ENCODE assay signal across 15 cellular contexts in the genomic region with DNA sequence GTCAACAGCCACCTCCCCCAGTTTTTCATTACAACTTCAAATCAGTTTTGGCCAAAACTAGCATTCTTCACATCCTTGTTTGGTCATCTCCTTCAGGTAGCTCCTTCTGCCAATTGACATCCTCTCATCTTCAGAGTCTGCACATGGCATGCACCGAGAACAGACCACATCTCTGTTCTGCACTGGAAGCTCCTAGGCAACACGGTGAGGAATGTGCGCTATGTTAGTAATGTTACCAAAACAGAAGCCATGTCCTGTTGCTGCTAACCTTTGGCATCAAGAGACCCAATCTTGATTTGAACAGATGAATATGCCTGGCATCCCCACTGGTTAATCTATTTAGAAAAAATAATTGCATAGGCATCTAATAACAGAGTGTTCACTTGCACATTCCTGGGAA. TPM values are rescaled to one million over a fixed set of nuclear protein-coding genes. Genes with fewer than 3 reads are reported as not detected.
"Had no signal": no experiment of that assay in that cellular context is flagged by ENCODE, and none has a peak within 500 bp of the region (broad histone marks: within the 10 kb centered on the region; RNA-seq: fewer than 3 reads in every experiment).

No MANE protein-coding gene starts in this region.

- H3K4me1 ChIP-seq: body of pancreas, foreskin keratinocyte, transverse colon, vagina had no signal

- H3K27me3 Mint-ChIP-seq: activated CD4-positive, alpha-beta T cell treated with anti-CD3 and anti-CD28 coated beads, Interleukin-2, amount 10 ng/mL, durations not matched to agents 24 days and 14 days; activated T-helper 17 cell treated with anti-CD3 and anti-CD28 coated beads, Interleukin-2, amount 50 U/mL, for 72 hours; naive thymus-derived CD4-positive, alpha-beta T cell had no signal

- H3K4me3 Mint-ChIP-seq: activated CD4-positive, alpha-beta T cell treated with anti-CD3 and anti-CD28 coated beads, Interleukin-2, amount 10 ng/mL, durations not matched to agents 24 days and 14 days; activated T-helper 17 cell treated with anti-CD3 and anti-CD28 coated beads, Interleukin-2, amount 50 U/mL, for 72 hours; naive thymus-derived CD4-positive, alpha-beta T cell had no signal

- H3K27ac Mint-ChIP-seq: activated CD4-positive, alpha-beta T cell treated with anti-CD3 and anti-CD28 coated beads, Interleukin-2, amount 10 ng/mL, durations not matched to agents 24 days and 14 days had no signal

- H3K27ac ChIP-seq: body of pancreas, foreskin keratinocyte, transverse colon, vagina had no signal

- H3K9me3 Mint-ChIP-seq: activated CD4-positive, alpha-beta T cell treated with anti-CD3 and anti-CD28 coated beads, Interleukin-2, amount 10 ng/mL, durations not matched to agents 24 days and 14 days; activated T-helper 17 cell treated with anti-CD3 and anti-CD28 coated beads, Interleukin-2, amount 50 U/mL, for 72 hours; naive thymus-derived CD4-positive, alpha-beta T cell had no signal

- FAIRE-seq: small intestine had no signal

- H3K9me3 ChIP-seq: body of pancreas, transverse colon, vagina had no signal

- DNase-seq: activated CD4-positive, alpha-beta T cell treated with anti-CD3 and anti-CD28 coated beads, Interleukin-2, amount 10 ng/mL, durations not matched to agents 24 days and 14 days; activated CD4-positive, CD25-positive, alpha-beta regulatory T cell; activated naive CD4-positive, alpha-beta T cell treated with Interleukin-2 at 50 U/mL for 16 hours; body of pancreas; central memory CD4-positive, alpha-beta T cell; effector memory CD4-positive, alpha-beta T cell; foreskin keratinocyte; naive thymus-derived CD4-positive, alpha-beta T cell; right cardiac atrium; small intestine; stimulated activated CD4-positive, alpha-beta T cell treated with anti-CD3 and anti-CD28 coated beads, Interleukin-4, amount 100 ng/mL, for 24 hours; stimulated activated naive CD8-positive, alpha-beta T cell treated with anti-CD3 and anti-CD28 coated beads, Interleukin-15, Interleukin-2, amounts not matched to agents 100 U/mL and 50 U/mL, for 24 hours; transverse colon had no signal

- H3K27me3 ChIP-seq: body of pancreas, foreskin keratinocyte, transverse colon, vagina had no signal

- H3K4me3 ChIP-seq: body of pancreas, transverse colon, vagina had no signal

RNA-seq across cellular contexts. Expression of a gene that starts 5.1 kb away (rescaled TPM):
- total RNA-seq: foreskin keratinocyte had no signal
